In genomic region chr10:21214329-21214728, GRCh38 we compare ENCODE assay signal across 32 cellular contexts.
"Had no signal": no experiment of that assay in that cellular context is flagged by ENCODE, and none has a peak within 500 bp of the region (broad histone marks: within the 10 kb centered on the region; RNA-seq: fewer than 3 reads in every experiment).

No MANE protein-coding gene starts in this region.

- H3K27ac ChIP-seq: brain microvascular endothelial cell, colonic mucosa, foreskin keratinocyte, gastrocnemius medialis, heart left ventricle, WERI-Rb-1 had no signal

- H3K4me1 Mint-ChIP-seq: activated CD4-positive, alpha-beta T cell treated with anti-CD3 and anti-CD28 coated beads for 36 hours; activated CD4-positive, alpha-beta T cell treated with anti-CD3 and anti-CD28 coated beads, Interleukin-2, amount 10 ng/mL, durations not matched to agents 24 days and 14 days; activated CD8-positive, alpha-beta memory T cell treated with anti-CD3 and anti-CD28 coated beads, Interleukin-2, amount 10 ng/mL, durations not matched to agents 7 days and 5 days; T-helper 17 cell had no signal

- ATAC-seq: activated CD4-positive, alpha-beta T cell treated with anti-CD3 and anti-CD28 coated beads for 36 hours; activated CD8-positive, alpha-beta memory T cell treated with anti-CD3 and anti-CD28 coated beads, Interleukin-2, amount 10 ng/mL, durations not matched to agents 7 days and 5 days; activated CD8-positive, alpha-beta T cell treated with anti-CD3 and anti-CD28 coated beads, Interleukin-2, amount 10 ng/mL, durations not matched to agents 7 days and 5 days; activated T-cell treated with anti-CD3 and anti-CD28 coated beads, Interleukin-2, amount 50 U/mL, for 72 hours; esophagus mucosa; foreskin keratinocyte; gastrocnemius medialis; heart left ventricle; T-helper 17 cell had no signal

- DNase-seq: activated CD4-positive, alpha-beta memory T cell treated with anti-CD3 and anti-CD28 coated beads for 36 hours; activated CD4-positive, alpha-beta T cell treated with anti-CD3 and anti-CD28 coated beads for 36 hours; activated CD4-positive, alpha-beta T cell treated with anti-CD3 and anti-CD28 coated beads, Interleukin-2, amount 10 ng/mL, durations not matched to agents 24 days and 14 days; activated CD4-positive, CD25-positive, alpha-beta regulatory T cell; activated CD4-positive, CD25-positive, alpha-beta regulatory T cell treated with anti-CD3 and anti-CD28 coated beads, Interleukin-2, amount 50 U/mL, for 72 hours; activated CD8-positive, alpha-beta memory T cell treated with anti-CD3 and anti-CD28 coated beads, Interleukin-2, amount 10 ng/mL, durations not matched to agents 7 days and 5 days; activated CD8-positive, alpha-beta memory T cell treated with anti-CD3 and anti-CD28 coated beads, Interleukin-2, amount 50 U/mL, for 4 hours; activated CD8-positive, alpha-beta T cell treated with anti-CD3 and anti-CD28 coated beads, Interleukin-2, amount 10 ng/mL, durations not matched to agents 7 days and 5 days; activated gamma-delta T cell; activated naive CD4-positive, alpha-beta T cell treated with anti-CD3 and anti-CD28 coated beads, Interleukin-2, amount 50 U/mL, for 16 hours; activated naive CD4-positive, alpha-beta T cell treated with Interleukin-2 at 50 U/mL for 16 hours; activated T-cell treated with anti-CD3 and anti-CD28 coated beads, Interleukin-2, amount 50 U/mL, for 24 hours; activated T-cell treated with anti-CD3 and anti-CD28 coated beads, Interleukin-2, amount 50 U/mL, for 72 hours; amniotic stem cell; anterior cingulate cortex; brain microvascular endothelial cell; caudate nucleus; colonic mucosa; effector CD8-positive, alpha-beta T cell; endodermal cell; foreskin keratinocyte; gastrocnemius medialis; glutamatergic neuron; heart left ventricle; T-helper 1 cell; T-helper 17 cell; T1000; WERI-Rb-1 had no signal

- H3K9me3 ChIP-seq: colonic mucosa, gastrocnemius medialis had no signal

- H3K27me3 Mint-ChIP-seq: activated CD4-positive, alpha-beta memory T cell treated with anti-CD3 and anti-CD28 coated beads for 36 hours; activated CD4-positive, alpha-beta T cell treated with anti-CD3 and anti-CD28 coated beads, Interleukin-2, amount 10 ng/mL, durations not matched to agents 24 days and 14 days; activated CD8-positive, alpha-beta memory T cell treated with anti-CD3 and anti-CD28 coated beads, Interleukin-2, amount 10 ng/mL, durations not matched to agents 7 days and 5 days had no signal

- FAIRE-seq: astrocyte had no signal

- H3K4me3 ChIP-seq: colonic mucosa, gastrocnemius medialis, heart left ventricle had no signal

- H3K4me1 ChIP-seq: colonic mucosa, foreskin keratinocyte, gastrocnemius medialis had no signal

- H3K36me3 Mint-ChIP-seq: activated CD4-positive, alpha-beta memory T cell treated with anti-CD3 and anti-CD28 coated beads for 36 hours; activated CD8-positive, alpha-beta memory T cell treated with anti-CD3 and anti-CD28 coated beads, Interleukin-2, amount 10 ng/mL, durations not matched to agents 7 days and 5 days; activated naive CD8-positive, alpha-beta T cell had no signal

- H3K27ac Mint-ChIP-seq: activated CD4-positive, alpha-beta memory T cell treated with anti-CD3 and anti-CD28 coated beads for 36 hours; activated CD4-positive, alpha-beta T cell treated with anti-CD3 and anti-CD28 coated beads for 36 hours; activated CD4-positive, alpha-beta T cell treated with anti-CD3 and anti-CD28 coated beads, Interleukin-2, amount 10 ng/mL, durations not matched to agents 24 days and 14 days; activated CD8-positive, alpha-beta memory T cell treated with anti-CD3 and anti-CD28 coated beads, Interleukin-2, amount 10 ng/mL, durations not matched to agents 7 days and 5 days; activated CD8-positive, alpha-beta T cell treated with anti-CD3 and anti-CD28 coated beads, Interleukin-2, amount 10 ng/mL, durations not matched to agents 7 days and 5 days; activated naive CD8-positive, alpha-beta T cell; activated T-cell treated with anti-CD3 and anti-CD28 coated beads, Interleukin-2, amount 50 U/mL, for 24 hours; activated T-cell treated with anti-CD3 and anti-CD28 coated beads, Interleukin-2, amount 50 U/mL, for 72 hours; endodermal cell; T-helper 17 cell; T-helper 2 cell treated with Interferon-gamma antibody and Interleukin-4, amounts not matched to agents 5 μg/mL and 100 μg/mL, for 36 hours had no signal

- H3K4me3 Mint-ChIP-seq: activated CD4-positive, alpha-beta memory T cell treated with anti-CD3 and anti-CD28 coated beads for 36 hours; activated CD4-positive, alpha-beta T cell treated with anti-CD3 and anti-CD28 coated beads for 36 hours; activated CD4-positive, alpha-beta T cell treated with anti-CD3 and anti-CD28 coated beads, Interleukin-2, amount 10 ng/mL, durations not matched to agents 24 days and 14 days; activated CD8-positive, alpha-beta memory T cell treated with anti-CD3 and anti-CD28 coated beads, Interleukin-2, amount 10 ng/mL, durations not matched to agents 7 days and 5 days; activated CD8-positive, alpha-beta T cell treated with anti-CD3 and anti-CD28 coated beads, Interleukin-2, amount 10 ng/mL, durations not matched to agents 7 days and 5 days; activated naive CD8-positive, alpha-beta T cell; activated T-cell treated with anti-CD3 and anti-CD28 coated beads, Interleukin-2, amount 50 U/mL, for 24 hours; activated T-cell treated with anti-CD3 and anti-CD28 coated beads, Interleukin-2, amount 50 U/mL, for 72 hours; endodermal cell; T-helper 17 cell; T-helper 2 cell treated with Interferon-gamma antibody and Interleukin-4, amounts not matched to agents 5 μg/mL and 100 μg/mL, for 36 hours had no signal

- H3K27me3 ChIP-seq: brain microvascular endothelial cell, colonic mucosa, gastrocnemius medialis, heart left ventricle had no signal

- H3K36me3 ChIP-seq: brain microvascular endothelial cell, colonic mucosa, gastrocnemius medialis, heart left ventricle, WERI-Rb-1 had no signal

- H3K9me3 Mint-ChIP-seq: activated CD4-positive, alpha-beta memory T cell treated with anti-CD3 and anti-CD28 coated beads for 36 hours; activated CD4-positive, alpha-beta T cell treated with anti-CD3 and anti-CD28 coated beads, Interleukin-2, amount 10 ng/mL, durations not matched to agents 24 days and 14 days; activated T-cell treated with anti-CD3 and anti-CD28 coated beads, Interleukin-2, amount 50 U/mL, for 24 hours; activated T-cell treated with anti-CD3 and anti-CD28 coated beads, Interleukin-2, amount 50 U/mL, for 72 hours; T-helper 2 cell treated with Interferon-gamma antibody and Interleukin-4, amounts not matched to agents 5 μg/mL and 100 μg/mL, for 36 hours had no signal
